10 cellular contexts compared by ENCODE assay signal in genomic region chr1:91555074-91555730, GRCh38. TPM values are rescaled to one million over a fixed set of nuclear protein-coding genes. Genes with fewer than 3 reads are reported as not detected.
DNase-seq lines count a peak whose midpoint lies in the region; ATAC-seq, FAIRE-seq and TF ChIP-seq lines count a peak whose summit lies in the region.
"Had no signal": no experiment of that assay in that cellular context is flagged by ENCODE, and none has a peak within 500 bp of the region (broad histone marks: within the 10 kb centered on the region; RNA-seq: fewer than 3 reads in every experiment).

No MANE protein-coding gene starts in this region.

- CTCF ChIA-PET in WTC11 (lab: Charles Lee) = interaction anchor here (0.7 to 1.5 kb wide), 7 partner anchors 10 to 736 kb away, joined by 3 to 10 read pairs (median 4); no protein-coding TSS in a partner anchor

- peak overlapping the region in 2 of 4 donors; percentile 22 to 28 for H3K27ac ChIP-seq in transverse colon

- TF ChIP-seq EP300 in transverse colon (IDR thresholded peaks at IDR 0.05; ENCODE audit: low read depth) = no peak

- FAIRE-seq in GM12891 (lab: Jason Lieb, UNC) = no peak

- ATAC-seq in activated T-cell treated with anti-CD3 and anti-CD28 coated beads, Interleukin-2, amount 50 U/mL, for 4 hours = no peak
- ATAC-seq in WTC11 = peak; percentile 94
- no peak for ATAC-seq in stimulated activated effector memory CD8-positive, alpha-beta T cell treated with anti-CD3 and anti-CD28 coated beads, Interleukin-12 subunit alpha, Interleukin-12 subunit beta, amount 100 ng/mL, for 72 hours

- TF ChIP-seq CTCF in WTC11 (IDR thresholded peaks at IDR 0.05) (no peak), fibroblast of mammary gland (conservative IDR thresholded peaks at IDR 0.05; ENCODE audit: control insufficient read depth, insufficient read depth, low read depth, low read length) (peak; percentile 7), transverse colon (IDR thresholded peaks at IDR 0.05) (no peak)

- no peaks in the 10 kb centered on the region for H3K36me3 ChIP-seq in transverse colon

- H3K9me3 Mint-ChIP-seq in activated T-cell treated with anti-CD3 and anti-CD28 coated beads, Interleukin-2, amount 50 U/mL, for 4 hours = peaks cover 4% of the 10 kb centered on the region
- peaks cover 3% of the 10 kb centered on the region; the same call in 1 of the 2 replicates for H3K9me3 Mint-ChIP-seq in WTC11
- H3K9me3 Mint-ChIP-seq in stimulated activated effector memory CD8-positive, alpha-beta T cell treated with anti-CD3 and anti-CD28 coated beads, Interleukin-12 subunit alpha, Interleukin-12 subunit beta, amount 100 ng/mL, for 72 hours = peaks cover 3% of the 10 kb centered on the region

- POLR2A ChIA-PET in WTC11 (lab: Charles Lee) = no interaction called here

- H3K36me3 Mint-ChIP-seq in activated T-cell treated with anti-CD3 and anti-CD28 coated beads, Interleukin-2, amount 50 U/mL, for 4 hours (ENCODE audit: insufficient read depth) = no peaks in the 10 kb centered on the region
- H3K36me3 Mint-ChIP-seq in WTC11 = no peaks in the 10 kb centered on the region
- peaks cover 15% of the 10 kb centered on the region for H3K36me3 Mint-ChIP-seq in stimulated activated effector memory CD8-positive, alpha-beta T cell treated with anti-CD3 and anti-CD28 coated beads, Interleukin-12 subunit alpha, Interleukin-12 subunit beta, amount 100 ng/mL, for 72 hours

- TF ChIP-seq POLR2A in transverse colon (IDR thresholded peaks at IDR 0.05) (no peak), GM12891 (IDR thresholded peaks at IDR 0.05; ENCODE audit: low read depth, low read length) (no peak)

- peaks cover 90% of the 10 kb centered on the region for H3K4me1 Mint-ChIP-seq in activated T-cell treated with anti-CD3 and anti-CD28 coated beads, Interleukin-2, amount 50 U/mL, for 4 hours (ENCODE audit: low read depth)
- H3K4me1 Mint-ChIP-seq in WTC11 = no peaks in the 10 kb centered on the region
- H3K4me1 Mint-ChIP-seq in stimulated activated effector memory CD8-positive, alpha-beta T cell treated with anti-CD3 and anti-CD28 coated beads, Interleukin-12 subunit alpha, Interleukin-12 subunit beta, amount 100 ng/mL, for 72 hours = peaks cover 99% of the 10 kb centered on the region

- H3K27ac Mint-ChIP-seq in WTC11 = no peak overlapping the region
- peak overlapping the region; percentile 92 for H3K27ac Mint-ChIP-seq in stimulated activated effector memory CD8-positive, alpha-beta T cell treated with anti-CD3 and anti-CD28 coated beads, Interleukin-12 subunit alpha, Interleukin-12 subunit beta, amount 100 ng/mL, for 72 hours

- H3K9me3 ChIP-seq in transverse colon = no peaks in the 10 kb centered on the region

- intact Hi-C loops in transverse colon (cut with DNase I; ENCODE audit: low total_unique reads) = no loop called here

- peak overlapping the region; percentile 24 for H3K4me3 Mint-ChIP-seq in activated T-cell treated with anti-CD3 and anti-CD28 coated beads, Interleukin-2, amount 50 U/mL, for 4 hours
- H3K4me3 Mint-ChIP-seq in WTC11 = no peak overlapping the region
- peak overlapping the region; percentile 47 for H3K4me3 Mint-ChIP-seq in stimulated activated effector memory CD8-positive, alpha-beta T cell treated with anti-CD3 and anti-CD28 coated beads, Interleukin-12 subunit alpha, Interleukin-12 subunit beta, amount 100 ng/mL, for 72 hours

- H3K27me3 Mint-ChIP-seq in activated T-cell treated with anti-CD3 and anti-CD28 coated beads, Interleukin-2, amount 50 U/mL, for 4 hours (ENCODE audit: low read depth) = no peaks in the 10 kb centered on the region
- no peaks in the 10 kb centered on the region for H3K27me3 Mint-ChIP-seq in WTC11 (ENCODE audit: low read depth)

- 69 to 81% methylated on average over 6 to 7 of the region's 7 CpGs for WGBS in transverse colon (ENCODE audit: low coverage in 1 of 2), 2 donors

- DNase-seq in activated T-cell treated with anti-CD3 and anti-CD28 coated beads, Interleukin-2, amount 50 U/mL, for 4 hours = no peak
- no peak for DNase-seq in activated T-cell treated with anti-CD3 and anti-CD28 coated beads, Interleukin-2, amount 50 U/mL, for 48 hours
- peak; percentile 24 for DNase-seq in WTC11 (ENCODE audit: low spot score)
- peak; percentile 45 for DNase-seq in fibroblast of mammary gland (ENCODE audit: low read depth)
- no peak for DNase-seq in stimulated activated effector memory CD8-positive, alpha-beta T cell treated with anti-CD3 and anti-CD28 coated beads, Interleukin-12 subunit alpha, Interleukin-12 subunit beta, amount 100 ng/mL, for 72 hours (ENCODE audit: low spot score in 2 of 2)
- DNase-seq in nucleus accumbens (lab: John Stamatoyannopoulos, UW) = no peak
- DNase-seq in transverse colon = no peak
- no peak for DNase-seq in GM12891 (ENCODE audit: insufficient read length, low spot score)
- DNase-seq: NCI-H1417 treated with DMSO at 0.1 percent for 48 hours, substantia nigra had no signal

- in situ Hi-C loops in transverse colon (cut with MboI; ENCODE audit: low pct_ligation_motif_present in 1 of 4, low pct_unique_long_range_greater_than_20kb in 1 of 4, low sequenced_read_pairs in 3 of 4) = no loop called here

- no peak overlapping the region for H3K4me3 ChIP-seq in fibroblast of mammary gland (ENCODE audit: control insufficient read depth, low read depth, low read length)
- H3K4me3 ChIP-seq in transverse colon = no peak overlapping the region

- peaks cover 0 to 32% (median 0%) of the 10 kb centered on the region in 4 donors for H3K4me1 ChIP-seq in transverse colon

- no peaks in the 10 kb centered on the region for H3K27me3 ChIP-seq in transverse colon

TF ChIP-seq in WTC11, 78 proteins besides CTCF, POLR2A, EP300 and RAD21 (continues in another document):
- TF ChIP-seq JUN (CRISPR knock-in tag; IDR thresholded peaks at IDR 0.05) = no peak
- TF ChIP-seq, protein P1, sequence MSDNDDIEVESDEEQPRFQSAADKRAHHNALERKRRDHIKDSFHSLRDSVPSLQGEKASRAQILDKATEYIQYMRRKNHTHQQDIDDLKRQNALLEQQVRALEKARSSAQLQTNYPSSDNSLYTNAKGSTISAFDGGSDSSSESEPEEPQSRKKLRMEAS (CRISPR knock-in tag; IDR thresholded peaks at IDR 0.05) = no peak
- TF ChIP-seq ELF4 (CRISPR knock-in tag; IDR thresholded peaks at IDR 0.05; ENCODE audit: low read depth) = no peak
- TF ChIP-seq STAT6 (CRISPR knock-in tag; conservative IDR thresholded peaks at IDR 0.05; ENCODE audit: low read depth) = no peak

TF ChIP-seq in GM12891, 5 proteins besides CTCF, POLR2A, EP300 and RAD21:
- TF ChIP-seq PAX5 (IDR thresholded peaks at IDR 0.05; ENCODE audit: insufficient read depth, low read length, severe bottlenecking) = no peak
- no peak for TF ChIP-seq SPI1 (IDR thresholded peaks at IDR 0.05; ENCODE audit: low read depth, low read length)
- TF ChIP-seq POU2F2 (IDR thresholded peaks at IDR 0.05; ENCODE audit: low read depth, low read length) = no peak
- no peak for TF ChIP-seq POLR2AphosphoS5 (IDR thresholded peaks at IDR 0.05; ENCODE audit: low read depth, low read length)
- TF ChIP-seq TAF1 (IDR thresholded peaks at IDR 0.05; ENCODE audit: low read depth, low read length) = no peak

RNA-seq across cellular contexts. Expression of gene CDC7, which starts 54.6 kb away (rescaled TPM):
- 10 to 100 TPM; 11.1 to 20.1 (median 16.6) TPM for total RNA-seq in activated T-cell treated with anti-CD3 and anti-CD28 coated beads, Interleukin-2, amount 50 U/mL, for 4 hours
- total RNA-seq in WTC11 (2021) (41.3 to 49.9 TPM (median 46.9 TPM) in 3 replicates), transverse colon (1 to 10 TPM in 2 of 4 donors, under 1 TPM in 1, not detected in 1; 0.68 to 2.8 (median 1.3) TPM)
- polyA plus RNA-seq in GM12891 (2012; ENCODE audit: low read depth, missing spikeins) = 9.2 TPM

Comparison
In these comparisons a context has a peak if more than half of its experiments do, and no peak if none do; other contexts are left out.
1. DNase-seq: peak in WTC11 (single experiment) and fibroblast of mammary gland (single experiment); none in activated T-cell treated with anti-CD3 and anti-CD28 coated beads, Interleukin-2, amount 50 U/mL, for 4 hours (single experiment), activated T-cell treated with anti-CD3 and anti-CD28 coated beads, Interleukin-2, amount 50 U/mL, for 48 hours (0 of 2), stimulated activated effector memory CD8-positive, alpha-beta T cell treated with anti-CD3 and anti-CD28 coated beads, Interleukin-12 subunit alpha, Interleukin-12 subunit beta, amount 100 ng/mL, for 72 hours (0 of 2), nucleus accumbens (0 of 56), transverse colon (single experiment) and GM12891 (single experiment).